Comparison of ENCODE assay signal across 11 cellular contexts in the genomic region with DNA sequence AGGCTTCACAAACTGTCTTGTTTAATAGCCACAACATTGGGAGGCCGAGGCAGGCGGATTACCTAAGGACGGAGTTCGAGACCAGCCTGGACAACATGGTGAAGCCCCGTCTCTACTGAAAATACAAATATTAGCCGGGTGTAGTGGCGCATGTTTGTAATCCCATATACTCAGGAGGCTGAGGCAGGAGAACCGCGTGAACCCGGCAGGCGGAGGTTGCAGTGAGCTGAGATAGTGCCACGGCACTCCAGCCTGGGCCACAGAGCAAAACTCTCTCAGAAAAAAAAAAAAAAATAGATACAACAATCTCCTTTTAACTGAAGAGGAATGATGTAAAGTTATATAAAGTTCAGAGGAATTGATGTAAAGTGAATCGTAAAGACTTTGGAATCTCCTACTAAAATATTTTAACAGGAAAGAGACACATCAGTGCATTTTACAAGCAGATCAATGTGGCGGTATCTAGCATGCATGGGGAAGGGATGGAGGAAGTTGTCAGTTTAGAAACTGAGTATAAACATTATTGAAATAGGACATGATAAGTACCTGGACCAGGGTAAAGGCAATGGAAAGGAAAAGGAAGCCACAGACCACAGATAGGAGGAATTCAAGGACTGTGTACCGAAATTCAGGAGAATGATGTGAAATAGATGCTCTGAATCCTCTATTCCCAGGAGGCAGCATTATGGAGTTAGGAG. TPM values are rescaled to one million over a fixed set of nuclear protein-coding genes. Genes with fewer than 3 reads are reported as not detected.
DNase-seq lines count a peak whose midpoint lies in the region; ATAC-seq and TF ChIP-seq lines count a peak whose summit lies in the region.
"Had no signal": no experiment of that assay in that cellular context is flagged by ENCODE, and none has a peak within 500 bp of the region (broad histone marks: within the 10 kb centered on the region; RNA-seq: fewer than 3 reads in every experiment).

No MANE protein-coding gene starts in this region.

- peaks cover 70% of the 10 kb centered on the region for H3K4me1 ChIP-seq in BLaER1
- no peaks in the 10 kb centered on the region for H3K4me1 ChIP-seq in IMR-90 (ENCODE audit: control insufficient read depth, insufficient read depth, low read length)
- H3K4me1 ChIP-seq: breast epithelium, esophagus muscularis mucosa had no signal

- peak overlapping the region; percentile 46; the same call in 1 of the 2 replicates for H2BK120ac ChIP-seq in IMR-90 (ENCODE audit: low read depth, low read length)

- no peak overlapping the region for H3K4ac ChIP-seq in IMR-90 (ENCODE audit: low read depth, low read length)

- 100% methylated on average over 1 of the region's 15 CpGs; no CpG with 5 or more reads in 1 of the 2 experiments for WGBS in IMR-90 (ENCODE audit: extremely low coverage in 2 of 2, insufficient read length in 1 of 2), 2 experiments

- BruUV-seq in IMR-90 (replicated peaks; lab: Mats Ljungman, UMichigan): no TSS peak

- no peak overlapping the region for H2AFZ ChIP-seq in IMR-90 (replicated peaks; ENCODE audit: low read length, poor library complexity)

- DNase-seq in IMR-90: no peak
- DNase-seq in activated CD8-positive, alpha-beta T cell treated with anti-CD3 and anti-CD28 coated beads for 36 hours: peak; percentile 47
- DNase-seq in naive thymus-derived CD8-positive, alpha-beta T cell: peak in 1 of 10 donors; percentile 54
- no peak for DNase-seq in HT-29 (ENCODE audit: low spot score)
- no peak for DNase-seq in SIG-M5 (lab: John Stamatoyannopoulos, UW)
- no peak for DNase-seq in GM19238 (ENCODE audit: insufficient read length, low spot score)
- DNase-seq: ovary had no signal

- no peak overlapping the region for H2AK5ac ChIP-seq in IMR-90 (ENCODE audit: low read depth, low read length)

- H3K4me2 ChIP-seq in BLaER1 (peak overlapping the region; percentile 79), IMR-90 (ENCODE audit: low read depth, low read length) (no peak overlapping the region)

- no peak overlapping the region for H2BK15ac ChIP-seq in IMR-90 (ENCODE audit: low read depth, low read length)

- ATAC-seq in IMR-90 (ENCODE audit: low read depth): no peak
- ATAC-seq in activated CD8-positive, alpha-beta T cell treated with anti-CD3 and anti-CD28 coated beads for 36 hours: no peak
- ATAC-seq in naive thymus-derived CD8-positive, alpha-beta T cell: no peak
- no peak for ATAC-seq in GM18870 (IDR thresholded peaks at IDR 0.05; ENCODE audit: unreplicated experiment)

- no peak for TF ChIP-seq RAD21 in IMR-90 (IDR thresholded peaks at IDR 0.05; ENCODE audit: low read length)

- H4K8ac ChIP-seq in IMR-90 (ENCODE audit: low read depth in 2 of 2, low read length in 2 of 2): no peak overlapping the region; a peak in 1 of 4 replicates

- in situ Hi-C loops in IMR-90 (cut with MboI; ENCODE audit: low sequenced_read_pairs): loop anchor here (10.0 to 25.0 kb wide), 4 partner anchors 216 to 1143 kb away; a partner anchor contains a TSS

- peaks cover 1% of the 10 kb centered on the region for H3K9me3 Mint-ChIP-seq in activated CD8-positive, alpha-beta T cell treated with anti-CD3 and anti-CD28 coated beads for 36 hours
- H3K9me3 Mint-ChIP-seq in naive thymus-derived CD8-positive, alpha-beta T cell: peaks cover 0 to 5% (median 0%) of the 10 kb centered on the region in 9 donors

- intact Hi-C loops in IMR-90 (cut with micrococcal nuclease): loop anchor here (5.0 to 10.0 kb wide), 3 partner anchors 396 to 1158 kb away; a partner anchor contains a TSS
- intact Hi-C loops in activated CD8-positive, alpha-beta T cell treated with anti-CD3 and anti-CD28 coated beads for 36 hours (cut with micrococcal nuclease): loop anchor here (2.0 to 5.0 kb wide), 3 partner anchors 14 to 513 kb away; no protein-coding TSS in a partner anchor

- no peak for TF ChIP-seq CTCF in IMR-90 (conservative IDR thresholded peaks at IDR 0.05; ENCODE audit: low read depth, low read length)
- TF ChIP-seq CTCF in activated CD8-positive, alpha-beta T cell treated with anti-CD3 and anti-CD28 coated beads for 36 hours (IDR thresholded peaks at IDR 0.05): no peak

- no peaks in the 10 kb centered on the region for H3K27me3 Mint-ChIP-seq in activated CD8-positive, alpha-beta T cell treated with anti-CD3 and anti-CD28 coated beads for 36 hours
- no peaks in the 10 kb centered on the region for H3K27me3 Mint-ChIP-seq in naive thymus-derived CD8-positive, alpha-beta T cell

- no peak overlapping the region; the same call in 1 of the 2 replicates for H3K18ac ChIP-seq in IMR-90 (ENCODE audit: low read depth, low read length)

- POLR2A ChIA-PET in IMR-90 (lab: Charles Lee; ENCODE audit: unreplicated experiment): no interaction called here
- POLR2A ChIA-PET in activated CD8-positive, alpha-beta T cell treated with anti-CD3 and anti-CD28 coated beads for 36 hours (lab: Charles Lee): interaction anchor here (1.1 to 6.5 kb wide), 10 partner anchors 10 to 158 kb away, joined by 3 to 67 read pairs (median 14); a partner anchor contains a TSS
- POLR2A ChIA-PET in naive thymus-derived CD8-positive, alpha-beta T cell (lab: Charles Lee): interaction anchor here (1.5 to 8.4 kb wide), 9 partner anchors 11 to 155 kb away, joined by 3 to 110 read pairs (median 41); a partner anchor contains a TSS

- 0 out of 2 replicates have a peak overlapping the region, but pooled peaks have one; percentile 17 for H3K23ac ChIP-seq in IMR-90 (ENCODE audit: low read depth, low read length)

- H3K27me3 ChIP-seq in BLaER1: no peaks in the 10 kb centered on the region
- H3K27me3 ChIP-seq in IMR-90 (ENCODE audit: control insufficient read depth, insufficient read depth, low read length): no peaks in the 10 kb centered on the region
- H3K27me3 ChIP-seq: breast epithelium, esophagus muscularis mucosa, ovary had no signal

- no peaks in the 10 kb centered on the region for H3K36me3 ChIP-seq in BLaER1
- H3K36me3 ChIP-seq in IMR-90 (ENCODE audit: control insufficient read depth, insufficient read depth, low read length): no peaks in the 10 kb centered on the region
- H3K36me3 ChIP-seq: breast epithelium, esophagus muscularis mucosa, ovary had no signal

- H4K20me1 ChIP-seq in BLaER1 (no peaks in the 10 kb centered on the region), IMR-90 (ENCODE audit: insufficient read depth, low read length) (no peaks in the 10 kb centered on the region)

- no peak overlapping the region; the same call in 1 of the 2 replicates for H3K14ac ChIP-seq in IMR-90 (replicated peaks; ENCODE audit: low read depth, low read length)

- H2AK9ac ChIP-seq in IMR-90 (replicated peaks; ENCODE audit: low read depth, low read length, poor library complexity): no peak overlapping the region

- peak overlapping the region; percentile 73 for H3K4me3 Mint-ChIP-seq in activated CD8-positive, alpha-beta T cell treated with anti-CD3 and anti-CD28 coated beads for 36 hours
- peak overlapping the region; percentile 66 to 85 (median 80) for H3K4me3 Mint-ChIP-seq in naive thymus-derived CD8-positive, alpha-beta T cell

- H3K27ac ChIP-seq in BLaER1: peak overlapping the region; percentile 88
- no peak overlapping the region for H3K27ac ChIP-seq in IMR-90 (ENCODE audit: insufficient read depth, low read length)
- H3K27ac ChIP-seq: ovary had no signal

- peaks cover 69% of the 10 kb centered on the region for H3K36me3 Mint-ChIP-seq in activated CD8-positive, alpha-beta T cell treated with anti-CD3 and anti-CD28 coated beads for 36 hours (ENCODE audit: low read depth)
- H3K36me3 Mint-ChIP-seq in naive thymus-derived CD8-positive, alpha-beta T cell: peaks cover 0 to 28% (median 28%) of the 10 kb centered on the region in 3 donors

- no peak overlapping the region for H3K9ac ChIP-seq in BLaER1
- no peak overlapping the region for H3K9ac ChIP-seq in IMR-90 (ENCODE audit: low read depth, low read length)

- no peak overlapping the region for H3K56ac ChIP-seq in IMR-90 (ENCODE audit: extremely low read depth, insufficient read depth, low read length)

- H3K27ac Mint-ChIP-seq in activated CD8-positive, alpha-beta T cell treated with anti-CD3 and anti-CD28 coated beads for 36 hours: peak overlapping the region; percentile 90
- H3K27ac Mint-ChIP-seq in naive thymus-derived CD8-positive, alpha-beta T cell: peak overlapping the region; percentile 98 to 100 (median 99)

- peak overlapping the region; percentile 69; the same call in 1 of the 2 replicates for H2BK20ac ChIP-seq in IMR-90 (ENCODE audit: low read depth, low read length)

- no peaks in the 10 kb centered on the region; the same call in 1 of the 2 replicates for H3K9me1 ChIP-seq in IMR-90 (ENCODE audit: insufficient read depth, low read length)

- peak overlapping the region; percentile 19 for H4K91ac ChIP-seq in IMR-90 (ENCODE audit: insufficient read depth, low read depth, low read length)

- dilution Hi-C loops in IMR-90 (cut with HindIII; ENCODE audit: low sequenced_read_pairs, unreplicated experiment): no loop called here

- H4K5ac ChIP-seq in IMR-90 (ENCODE audit: low read depth, low read length): no peak overlapping the region

- no peak overlapping the region for H2BK5ac ChIP-seq in IMR-90 (ENCODE audit: low read depth, low read length, poor library complexity, severe bottlenecking)

- no peaks in the 10 kb centered on the region for H3K79me1 ChIP-seq in IMR-90 (ENCODE audit: low read depth in 1 of 2, low read length in 2 of 2)

- H3K9me3 ChIP-seq in BLaER1 (no peaks in the 10 kb centered on the region), IMR-90 (ENCODE audit: control insufficient read depth, insufficient read depth, low read length) (no peaks in the 10 kb centered on the region)
- H3K9me3 ChIP-seq: breast epithelium, esophagus muscularis mucosa, ovary had no signal

- H3K4me3 ChIP-seq in BLaER1 (no peak overlapping the region; the same call in 1 of the 2 replicates), IMR-90 (ENCODE audit: insufficient read depth, low read depth, low read length) (no peak overlapping the region)
- H3K4me3 ChIP-seq: breast epithelium, esophagus muscularis mucosa, ovary had no signal

- CTCF ChIA-PET in IMR-90 (lab: Yijun Ruan, JAX): no interaction called here
- CTCF ChIA-PET in activated CD8-positive, alpha-beta T cell treated with anti-CD3 and anti-CD28 coated beads for 36 hours (lab: Charles Lee): interaction anchor here (1.8 to 2.6 kb wide), 3 partner anchors 9 to 58 kb away, joined by 5 to 10 read pairs (median 7); a partner anchor contains a TSS

- peaks cover 84% of the 10 kb centered on the region for H3K4me1 Mint-ChIP-seq in activated CD8-positive, alpha-beta T cell treated with anti-CD3 and anti-CD28 coated beads for 36 hours (ENCODE audit: low read depth)
- peaks cover 36 to 94% (median 78%) of the 10 kb centered on the region in 4 donors for H3K4me1 Mint-ChIP-seq in naive thymus-derived CD8-positive, alpha-beta T cell

- TF ChIP-seq POLR2A in IMR-90 (IDR thresholded peaks at IDR 0.05; ENCODE audit: low read depth, low read length): no peak

RNA-seq across cellular contexts. Expression of a gene that starts 41.5 kb away (rescaled TPM):
- total RNA-seq in IMR-90 (2012; rRNA removed): not detected in 2 replicates
- not detected in 2 replicates for polyA plus RNA-seq in IMR-90 (2012; rRNA removed)
- polyA plus RNA-seq in IMR-90 (2012; cell fraction: cytosol; rRNA removed): not detected in 2 replicates
- polyA plus RNA-seq in IMR-90 (2012; cell fraction: nucleus; rRNA removed; ENCODE audit: low replicate concordance): 0.06 TPM in 1 of 2 replicates, not detected in the other
- total RNA-seq in activated CD8-positive, alpha-beta T cell treated with anti-CD3 and anti-CD28 coated beads for 36 hours: 100 to 1,000 TPM; 475 to 499 TPM
- 100 to 1,000 TPM; 906 to 970 TPM for total RNA-seq in naive thymus-derived CD8-positive, alpha-beta T cell
- polyA plus RNA-seq in naive thymus-derived CD8-positive, alpha-beta T cell: 1,000 to 10,000 TPM in 2 of 3 donors, 100 to 1,000 TPM in 1; 980 to 1,253 (median 1,023) TPM
- total RNA-seq in HT-29 (2014; rRNA removed; shearing (Covaris generic)): not detected in 2 replicates

Comparison
In these comparisons a context has a peak if more than half of its experiments do, and no peak if none do; other contexts are left out.
1. RNA of a gene that starts 41.5 kb away (total RNA-seq): 906 to 970 TPM in naive thymus-derived CD8-positive, alpha-beta T cell and 475 to 499 TPM in activated CD8-positive, alpha-beta T cell treated with anti-CD3 and anti-CD28 coated beads for 36 hours; not detected in IMR-90 and not detected in HT-29; every median in the first group is over 100 times any median in the second.